23 cellular contexts compared by ENCODE assay signal in genomic region chr5:154341620-154342019, GRCh38.
"Had no signal": no experiment of that assay in that cellular context is flagged by ENCODE, and none has a peak within 500 bp of the region (broad histone marks: within the 10 kb centered on the region; RNA-seq: fewer than 3 reads in every experiment).

No MANE protein-coding gene starts in this region.

- H3K4me1 ChIP-seq: foreskin keratinocyte, gastroesophageal sphincter, left lung, lower lobe of right lung had no signal

- H3K36me3 ChIP-seq: gastroesophageal sphincter had no signal

- FAIRE-seq: colon, endothelial cell of umbilical vein, frontal cortex, keratinocyte had no signal

- H3K27ac ChIP-seq: coronary artery, dorsolateral prefrontal cortex, esophagus muscularis mucosa, foreskin keratinocyte, gastroesophageal sphincter, heart left ventricle, hepatocyte, left lung, lower lobe of right lung had no signal

- H3K9me3 ChIP-seq: esophagus muscularis mucosa, gastroesophageal sphincter, heart left ventricle, left lung, lower lobe of right lung, mucosa of descending colon had no signal

- H3K4me2 ChIP-seq: hepatocyte had no signal

- H3K36me3 Mint-ChIP-seq: mesothelial cell of epicardium had no signal

- H3K4me3 Mint-ChIP-seq: immature natural killer cell, mesothelial cell of epicardium had no signal

- H2AFZ ChIP-seq: hepatocyte had no signal

- ATAC-seq: foreskin keratinocyte, gastroesophageal sphincter, heart left ventricle, left cardiac atrium, left lung, left ventricle myocardium superior, lower lobe of right lung, mucosa of descending colon had no signal

- H3K9me3 Mint-ChIP-seq: immature natural killer cell, mesothelial cell of epicardium had no signal

- H3K79me2 ChIP-seq: hepatocyte had no signal

- DNase-seq: dermis blood vessel endothelial cell; dorsolateral prefrontal cortex; effector CD4-positive, alpha-beta T cell; effector memory CD4-positive, alpha-beta T cell; foreskin keratinocyte; heart left ventricle; hypothalamus; immature natural killer cell; left cardiac atrium; left lung; left ventricle myocardium superior; lower lobe of right lung; mesenchymal stem cell; mucosa of descending colon had no signal

- H3K27ac Mint-ChIP-seq: mesothelial cell of epicardium had no signal

- H3K4me3 ChIP-seq: coronary artery, dorsolateral prefrontal cortex, esophagus muscularis mucosa, gastroesophageal sphincter, heart left ventricle, hepatocyte, left lung, lower lobe of right lung, mucosa of descending colon had no signal

- H3K27me3 ChIP-seq: dorsolateral prefrontal cortex, esophagus muscularis mucosa, foreskin keratinocyte, gastroesophageal sphincter, heart left ventricle, hepatocyte, left lung had no signal
